22 cellular contexts compared by ENCODE assay signal in the genomic region with DNA sequence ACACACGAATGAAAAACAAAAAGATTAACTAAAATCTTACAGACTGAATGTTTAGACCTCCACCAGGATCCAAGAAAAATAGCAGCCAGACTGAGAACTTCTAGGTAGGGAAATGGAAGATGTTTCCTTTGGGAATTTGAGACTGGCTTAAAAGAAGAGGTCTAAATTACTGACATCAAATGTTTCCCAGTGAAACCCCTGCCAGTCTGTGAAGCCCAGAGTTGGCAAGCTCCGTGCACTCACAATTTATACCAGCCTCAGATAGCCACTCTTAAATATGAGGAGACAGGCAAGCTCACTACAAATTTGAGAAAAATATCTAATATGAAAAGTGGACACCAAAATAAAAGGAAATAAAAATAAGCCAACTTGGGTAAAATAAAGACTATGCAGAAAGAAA.
DNase-seq lines count a peak whose midpoint lies in the region; ATAC-seq and TF ChIP-seq lines count a peak whose summit lies in the region.
"Had no signal": no experiment of that assay in that cellular context is flagged by ENCODE, and none has a peak within 500 bp of the region (broad histone marks: within the 10 kb centered on the region; RNA-seq: fewer than 3 reads in every experiment).

No MANE protein-coding gene starts in this region.

- no peak for ATAC-seq in GM21423 (IDR thresholded peaks at IDR 0.05; ENCODE audit: unreplicated experiment)
- ATAC-seq in left lobe of liver, result no peak
- ATAC-seq: Panc1 had no signal

- 21% methylated on average over 2 of the region's 2 CpGs for WGBS in SK-N-SH (ENCODE audit: low lambda C conversion rate)

- H3K4me3 ChIP-seq in SK-N-SH (ENCODE audit: low read depth in 2 of 2, low read length in 1 of 2), result no peak overlapping the region

- TF ChIP-seq EP300 in SK-N-SH (IDR thresholded peaks at IDR 0.05; ENCODE audit: borderline replicate concordance in 1 of 2, low read depth in 1 of 2, low read length in 1 of 2), result no peak

- H3K9me3 Mint-ChIP-seq in mesothelial cell of epicardium (no peaks in the 10 kb centered on the region), immature natural killer cell (peaks cover 4 to 32% (median 11%) of the 10 kb centered on the region in 6 donors)

- in situ Hi-C loops in G401 (cut with HindIII; ENCODE audit: low sequenced_read_pairs), result no loop called here

- H3K27ac ChIP-seq in SK-N-SH (ENCODE audit: low read depth in 2 of 2, low read length in 1 of 2), result peak overlapping the region in 1 of 2 experiments; percentile 95; a peak in 2 of 4 replicates

- no peak overlapping the region for H3K9ac ChIP-seq in SK-N-SH

- H4K20me1 ChIP-seq in SK-N-SH (ENCODE audit: insufficient read depth), result no peaks in the 10 kb centered on the region

- no peak overlapping the region for H3K4me3 Mint-ChIP-seq in mesothelial cell of epicardium
- H3K4me3 Mint-ChIP-seq in immature natural killer cell, result no peak overlapping the region
- H3K4me3 Mint-ChIP-seq: CD4-positive, CD25-positive, alpha-beta regulatory T cell; IgD-negative memory B cell had no signal

- H3K9me2 ChIP-seq in SK-N-SH, result no peaks in the 10 kb centered on the region

- H3K36me3 ChIP-seq in SK-N-SH (replicated peaks in 1 of 2; ENCODE audit: control insufficient read depth in 1 of 2, insufficient read depth in 2 of 2, low read length in 1 of 2), result no peaks in the 10 kb centered on the region

- H3K4me1 Mint-ChIP-seq in mesothelial cell of epicardium, result peaks cover 3% of the 10 kb centered on the region
- no peaks in the 10 kb centered on the region for H3K4me1 Mint-ChIP-seq in immature natural killer cell
- H3K4me1 Mint-ChIP-seq: CD4-positive, CD25-positive, alpha-beta regulatory T cell; IgD-negative memory B cell had no signal

- peaks cover 0 to 11% of the 10 kb centered on the region in 2 experiments; a peak in 2 of 4 replicates for H3K4me1 ChIP-seq in SK-N-SH (ENCODE audit: control insufficient read depth in 1 of 2, insufficient read depth in 2 of 2, low read depth in 1 of 2, low read length in 1 of 2)

- H3K36me3 Mint-ChIP-seq in mesothelial cell of epicardium (no peaks in the 10 kb centered on the region), immature natural killer cell (no peaks in the 10 kb centered on the region)
- H3K36me3 Mint-ChIP-seq: CD4-positive, CD25-positive, alpha-beta regulatory T cell; IgD-negative memory B cell had no signal

- POLR2A ChIA-PET in SK-N-SH (lab: Yijun Ruan, JAX), result interaction anchor here (0.6 kb wide), 1 partner anchor 489 kb away, joined by 3 read pairs; no protein-coding TSS in a partner anchor

- CTCF ChIA-PET in SK-N-SH (lab: Yijun Ruan, JAX), result interaction anchor here (0.7 kb wide), 1 partner anchor 546 kb away, joined by 3 read pairs; no protein-coding TSS in a partner anchor

- no peaks in the 10 kb centered on the region for H3K79me2 ChIP-seq in SK-N-SH (ENCODE audit: insufficient read depth)

- TF ChIP-seq CTCF in SK-N-SH (IDR thresholded peaks at IDR 0.05), result no peak
- TF ChIP-seq CTCF in mesothelial cell of epicardium (IDR thresholded peaks at IDR 0.05; ENCODE audit: unreplicated experiment), result no peak

- H3K9me3 ChIP-seq in SK-N-SH, result no peaks in the 10 kb centered on the region

- no peak overlapping the region for H2AFZ ChIP-seq in SK-N-SH (ENCODE audit: low read depth)

- H3K4me2 ChIP-seq in SK-N-SH, result no peak overlapping the region

- peaks cover 1% of the 10 kb centered on the region for H3K27me3 Mint-ChIP-seq in mesothelial cell of epicardium (ENCODE audit: low read depth)
- H3K27me3 Mint-ChIP-seq in immature natural killer cell (ENCODE audit: low read depth in 3 of 3), result no peaks in the 10 kb centered on the region
- H3K27me3 Mint-ChIP-seq: CD4-positive, CD25-positive, alpha-beta regulatory T cell; IgD-negative memory B cell had no signal

- TF ChIP-seq RAD21 in SK-N-SH (IDR thresholded peaks at IDR 0.05; ENCODE audit: low read length), result no peak

- DNase-seq in DMS 273 treated with DMSO at 0.1 percent for 48 hours (lab: John Stamatoyannopoulos, UW), result peak; percentile 37
- peak; percentile 67 for DNase-seq in G401 (ENCODE audit: low spot score)
- DNase-seq in SK-N-SH, result peak; percentile 15
- no peak for DNase-seq in mesothelial cell of epicardium (ENCODE audit: low spot score in 2 of 2, unreplicated experiment in 2 of 2)
- DNase-seq in immature natural killer cell, result no peak
- no peak for DNase-seq in anterior cingulate cortex (lab: John Stamatoyannopoulos, UW)
- no peak for DNase-seq in left lobe of liver (ENCODE audit: low spot score)
- DNase-seq: CD4-positive, CD25-positive, alpha-beta regulatory T cell; DMS153; GDM1; H7; Karpas-422; NCI-H1417; NCI-H1694 treated with DMSO at 0.1 percent for 48 hours; NCI-H2081 treated with DMSO at 0.1 percent for 48 hours; NCI-H510A; NCI-H774; NK-92 treated with Interleukin-12 subunit alpha and Interleukin-12 subunit beta, amount 100 ng/mL, for 24 hours; SW 1271 had no signal

- H3K27ac Mint-ChIP-seq in mesothelial cell of epicardium (peak overlapping the region; percentile 47), immature natural killer cell (no peak overlapping the region)
- H3K27ac Mint-ChIP-seq: CD4-positive, CD25-positive, alpha-beta regulatory T cell; IgD-negative memory B cell had no signal

- H3F3A ChIP-seq in SK-N-SH (replicated peaks; ENCODE audit: insufficient read depth), result no peaks in the 10 kb centered on the region

- H3K27me3 ChIP-seq in SK-N-SH (ENCODE audit: insufficient read depth), result no peaks in the 10 kb centered on the region

TF ChIP-seq in SK-N-SH, 30 proteins besides CTCF, POLR2A, EP300 and RAD21:
- TF ChIP-seq PBX3 (IDR thresholded peaks at IDR 0.05) (no peak), ELF1 (IDR thresholded peaks at IDR 0.05) (no peak), NFIC (IDR thresholded peaks at IDR 0.05; ENCODE audit: borderline replicate concordance) (no peak), YY1 (IDR thresholded peaks at IDR 0.05; ENCODE audit: low read depth) (no peak), TAF1 (IDR thresholded peaks at IDR 0.05; ENCODE audit: borderline replicate concordance, low read depth, low read length) (no peak), MXI1 (IDR thresholded peaks at IDR 0.05; ENCODE audit: low read depth, low read length) (no peak), EZH2phosphoT487 (IDR thresholded peaks at IDR 0.05; ENCODE audit: borderline replicate concordance, low read depth) (no peak)
- TF ChIP-seq, protein P1, sequence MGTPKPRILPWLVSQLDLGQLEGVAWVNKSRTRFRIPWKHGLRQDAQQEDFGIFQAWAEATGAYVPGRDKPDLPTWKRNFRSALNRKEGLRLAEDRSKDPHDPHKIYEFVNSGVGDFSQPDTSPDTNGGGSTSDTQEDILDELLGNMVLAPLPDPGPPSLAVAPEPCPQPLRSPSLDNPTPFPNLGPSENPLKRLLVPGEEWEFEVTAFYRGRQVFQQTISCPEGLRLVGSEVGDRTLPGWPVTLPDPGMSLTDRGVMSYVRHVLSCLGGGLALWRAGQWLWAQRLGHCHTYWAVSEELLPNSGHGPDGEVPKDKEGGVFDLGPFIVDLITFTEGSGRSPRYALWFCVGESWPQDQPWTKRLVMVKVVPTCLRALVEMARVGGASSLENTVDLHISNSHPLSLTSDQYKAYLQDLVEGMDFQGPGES (IDR thresholded peaks at IDR 0.05; ENCODE audit: low read depth, low read length), result no peak

Comparison
In these comparisons a context has a peak if more than half of its experiments do, and no peak if none do; other contexts are left out.
1. DNase-seq: peak in DMS 273 treated with DMSO at 0.1 percent for 48 hours (single experiment), G401 (single experiment) and SK-N-SH (single experiment); none in mesothelial cell of epicardium (0 of 2), immature natural killer cell (0 of 3), anterior cingulate cortex (0 of 58) and left lobe of liver (single experiment).